In genomic region chr10:116270691-116271592, GRCh38 we compare ENCODE assay signal across 12 cellular contexts. TPM values are rescaled to one million over a fixed set of nuclear protein-coding genes. Genes with fewer than 3 reads are reported as not detected.
DNase-seq lines count a peak whose midpoint lies in the region; ATAC-seq and TF ChIP-seq lines count a peak whose summit lies in the region.
"Had no signal": no experiment of that assay in that cellular context is flagged by ENCODE, and none has a peak within 500 bp of the region (broad histone marks: within the 10 kb centered on the region; RNA-seq: fewer than 3 reads in every experiment).

No MANE protein-coding gene starts in this region.

- H3K36me3 ChIP-seq in left lung, result no peaks in the 10 kb centered on the region
- no peaks in the 10 kb centered on the region for H3K36me3 ChIP-seq in spleen
- H3K36me3 ChIP-seq in effector memory CD4-positive, alpha-beta T cell (ENCODE audit: control insufficient read depth, insufficient read depth, low read length), result no peaks in the 10 kb centered on the region

- H3K4me3 Mint-ChIP-seq in activated CD4-positive, alpha-beta memory T cell treated with anti-CD3 and anti-CD28 coated beads for 36 hours, result no peak overlapping the region
- H3K4me3 Mint-ChIP-seq: activated naive CD8-positive, alpha-beta T cell treated with anti-CD3 and anti-CD28 coated beads, Interleukin-2, amount 10 ng/mL, durations not matched to agents 7 days and 5 days had no signal

- peak; percentile 39 for DNase-seq in GM13977 (ENCODE audit: low spot score)
- peak in 2 of 10 donors; percentile 33 to 47 for DNase-seq in dorsolateral prefrontal cortex
- DNase-seq in left lung, result peak in 1 of 2 donors; percentile 75
- no peak for DNase-seq in spleen
- no peak for DNase-seq in effector memory CD4-positive, alpha-beta T cell
- no peak for DNase-seq in NCI-H2029 treated with DMSO at 0.1 percent for 48 hours (lab: John Stamatoyannopoulos, UW)
- DNase-seq in activated CD4-positive, alpha-beta memory T cell treated with anti-CD3 and anti-CD28 coated beads for 36 hours, result no peak
- no peak for DNase-seq in cerebellar cortex (ENCODE audit: low spot score)
- DNase-seq: activated naive CD8-positive, alpha-beta T cell treated with anti-CD3 and anti-CD28 coated beads, Interleukin-2, amount 10 ng/mL, durations not matched to agents 7 days and 5 days; NCI-H526; stimulated activated CD4-positive, alpha-beta T cell treated with anti-CD3 and anti-CD28 coated beads, Interleukin-2, amount 100 ng/mL, for 48 hours had no signal

- H3K4me1 ChIP-seq in left lung (peaks cover 11 to 25% of the 10 kb centered on the region in 2 donors), spleen (peaks cover 2 to 41% (median 30%) of the 10 kb centered on the region in 6 donors)
- no peaks in the 10 kb centered on the region for H3K4me1 ChIP-seq in effector memory CD4-positive, alpha-beta T cell (ENCODE audit: control insufficient read depth, insufficient read depth, low read length, poor library complexity, severe bottlenecking)

- H3K27ac Mint-ChIP-seq in activated CD4-positive, alpha-beta memory T cell treated with anti-CD3 and anti-CD28 coated beads for 36 hours, result no peak overlapping the region
- H3K27ac Mint-ChIP-seq: activated naive CD8-positive, alpha-beta T cell treated with anti-CD3 and anti-CD28 coated beads, Interleukin-2, amount 10 ng/mL, durations not matched to agents 7 days and 5 days had no signal

- ATAC-seq in left lung, result peak; percentile 18

- peak overlapping the region in 4 of 59 donors; percentile 4 to 57 (median 23) for H3K27ac ChIP-seq in dorsolateral prefrontal cortex
- H3K27ac ChIP-seq in left lung, result no peak overlapping the region
- no peak overlapping the region for H3K27ac ChIP-seq in spleen
- no peak overlapping the region for H3K27ac ChIP-seq in effector memory CD4-positive, alpha-beta T cell (ENCODE audit: insufficient read depth, low read length, poor library complexity, severe bottlenecking)

- H3K36me3 Mint-ChIP-seq in activated CD4-positive, alpha-beta memory T cell treated with anti-CD3 and anti-CD28 coated beads for 36 hours, result peaks cover 5% of the 10 kb centered on the region

- H3K27me3 Mint-ChIP-seq in activated CD4-positive, alpha-beta memory T cell treated with anti-CD3 and anti-CD28 coated beads for 36 hours, result peaks cover 57% of the 10 kb centered on the region

- H3K27me3 ChIP-seq in dorsolateral prefrontal cortex (peaks cover 0 to 85% (median 37%) of the 10 kb centered on the region in 45 donors), left lung (peaks cover 68 to 94% of the 10 kb centered on the region in 2 donors), spleen (replicated peaks in 1 of 7) (peaks cover 0 to 97% (median 51%) of the 10 kb centered on the region in 7 donors)
- peaks cover 17% of the 10 kb centered on the region for H3K27me3 ChIP-seq in effector memory CD4-positive, alpha-beta T cell (replicated peaks; ENCODE audit: control insufficient read depth, insufficient read depth, low read length, poor library complexity, severe bottlenecking)

- H3K4me1 Mint-ChIP-seq in activated CD4-positive, alpha-beta memory T cell treated with anti-CD3 and anti-CD28 coated beads for 36 hours (ENCODE audit: low read depth), result peaks cover 4% of the 10 kb centered on the region

- POLR2A ChIA-PET in activated CD4-positive, alpha-beta memory T cell treated with anti-CD3 and anti-CD28 coated beads for 36 hours (lab: Charles Lee), result no interaction called here

- CTCF ChIA-PET in activated CD4-positive, alpha-beta memory T cell treated with anti-CD3 and anti-CD28 coated beads for 36 hours (lab: Charles Lee), result interaction anchor here (0.9 kb wide), 1 partner anchor 17 kb away, joined by 3 read pairs; no protein-coding TSS in a partner anchor

- intact Hi-C loops in dorsolateral prefrontal cortex (cut with DNase I), result loop anchor here in 1 of 2 donors (5.0 kb wide), 1 partner anchor 109 kb away; no protein-coding TSS in a partner anchor
- intact Hi-C loops in left lung (cut with DNase I), result no loop called here
- intact Hi-C loops in spleen (cut with DNase I; ENCODE audit: low total_unique reads), result no loop called here
- intact Hi-C loops in activated CD4-positive, alpha-beta memory T cell treated with anti-CD3 and anti-CD28 coated beads for 36 hours (cut with micrococcal nuclease), result no loop called here

- no peaks in the 10 kb centered on the region for H3K9me3 Mint-ChIP-seq in activated CD4-positive, alpha-beta memory T cell treated with anti-CD3 and anti-CD28 coated beads for 36 hours
- H3K9me3 Mint-ChIP-seq: activated naive CD8-positive, alpha-beta T cell treated with anti-CD3 and anti-CD28 coated beads, Interleukin-2, amount 10 ng/mL, durations not matched to agents 7 days and 5 days had no signal

- TF ChIP-seq CTCF in GM13977 (IDR thresholded peaks at IDR 0.05; ENCODE audit: extremely low read depth, insufficient read depth, missing control alignments) (no peak), dorsolateral prefrontal cortex (IDR thresholded peaks at IDR 0.05 in 54 of 56, conservative IDR thresholded peaks at IDR 0.05 in 2 of 56; ENCODE audit: low read depth in 1 of 56, partially characterized antibody in 56 of 56) (no peak), left lung (IDR thresholded peaks at IDR 0.05) (no peak), spleen (IDR thresholded peaks at IDR 0.05 in 8 of 11, conservative IDR thresholded peaks at IDR 0.05 in 3 of 11) (no peak)

- WGBS in spleen, 5 donors, result 8 to 16% (median 10%) methylated on average over 42 to 75 of the region's 75 CpGs

- no peak for TF ChIP-seq POLR2A in spleen (IDR thresholded peaks at IDR 0.05)

- in situ Hi-C loops in GM13977 (cut with MboI; ENCODE audit: low pct_unique_long_range_greater_than_20kb, low sequenced_read_pairs, unreplicated experiment), result no loop called here

- H3K4me3 ChIP-seq in dorsolateral prefrontal cortex (peak overlapping the region; percentile 44 to 80 (median 60)), left lung (peak overlapping the region; percentile 21 to 25), spleen (peak overlapping the region; percentile 28 to 66 (median 39))
- H3K4me3 ChIP-seq in effector memory CD4-positive, alpha-beta T cell (ENCODE audit: insufficient read depth, low read depth, low read length, poor library complexity, severe bottlenecking), result no peak overlapping the region

- H3K9me3 ChIP-seq in left lung, result no peaks in the 10 kb centered on the region
- H3K9me3 ChIP-seq in spleen, result no peaks in the 10 kb centered on the region
- no peaks in the 10 kb centered on the region for H3K9me3 ChIP-seq in effector memory CD4-positive, alpha-beta T cell (ENCODE audit: control insufficient read depth, low read length)

RNA-seq across cellular contexts. Expression of gene GFRA1, which starts 2.1 kb away (rescaled TPM):
- total RNA-seq in dorsolateral prefrontal cortex (10 to 100 TPM in 112 of 120 experiments, 1 to 10 TPM in 8; 5.6 to 32.6 (median 17.6) TPM), left lung (1 to 10 TPM; 1.9 to 2.4 TPM), spleen (10 to 100 TPM in 1 of 7 donors, 1 to 10 TPM in 6; 3.7 to 36.5 (median 6.5) TPM)
- 1 to 10 TPM in 1 of 3 donors, under 1 TPM in 2; 0.52 to 1.0 (median 0.99) TPM for polyA plus RNA-seq in spleen
- total RNA-seq in activated CD4-positive, alpha-beta memory T cell treated with anti-CD3 and anti-CD28 coated beads for 36 hours, result not detected
- total RNA-seq: activated naive CD8-positive, alpha-beta T cell treated with anti-CD3 and anti-CD28 coated beads, Interleukin-2, amount 10 ng/mL, durations not matched to agents 7 days and 5 days had no signal

RNA-seq across cellular contexts. Expression of gene CCDC172, which starts 53.3 kb away (rescaled TPM):
- not detected for total RNA-seq in dorsolateral prefrontal cortex
- total RNA-seq in left lung, result not detected
- total RNA-seq in spleen, result not detected
- polyA plus RNA-seq in spleen, result not detected
- not detected for total RNA-seq in activated CD4-positive, alpha-beta memory T cell treated with anti-CD3 and anti-CD28 coated beads for 36 hours
- total RNA-seq: activated naive CD8-positive, alpha-beta T cell treated with anti-CD3 and anti-CD28 coated beads, Interleukin-2, amount 10 ng/mL, durations not matched to agents 7 days and 5 days; glomerular endothelial cell had no signal
